In genomic region chr5:88190106-88190834, GRCh38 we compare ENCODE assay signal across 1 cellular context.
TF ChIP-seq lines count a peak whose summit lies in the region.

No MANE protein-coding gene starts in this region.

TF ChIP-seq in H1, 55 proteins besides CTCF, POLR2A, EP300 and RAD21 (continued from another document):
- TF ChIP-seq USF2 (IDR thresholded peaks at IDR 0.05; ENCODE audit: low read length): no peak
- TF ChIP-seq MAX (IDR thresholded peaks at IDR 0.05): no peak
- TF ChIP-seq TCF12 (IDR thresholded peaks at IDR 0.05; ENCODE audit: low read depth, low read length): no peak
- TF ChIP-seq CBX8 (IDR thresholded peaks at IDR 0.05; ENCODE audit: borderline replicate concordance, low read depth, low read length): no peak
- no peak for TF ChIP-seq HDAC6 (IDR thresholded peaks at IDR 0.05; ENCODE audit: low read depth, low read length)
- TF ChIP-seq SUZ12 (IDR thresholded peaks at IDR 0.05; ENCODE audit: low read length): no peak
- no peak for TF ChIP-seq TAF1 (IDR thresholded peaks at IDR 0.05; ENCODE audit: low read depth, low read length)
